In the genomic region with DNA sequence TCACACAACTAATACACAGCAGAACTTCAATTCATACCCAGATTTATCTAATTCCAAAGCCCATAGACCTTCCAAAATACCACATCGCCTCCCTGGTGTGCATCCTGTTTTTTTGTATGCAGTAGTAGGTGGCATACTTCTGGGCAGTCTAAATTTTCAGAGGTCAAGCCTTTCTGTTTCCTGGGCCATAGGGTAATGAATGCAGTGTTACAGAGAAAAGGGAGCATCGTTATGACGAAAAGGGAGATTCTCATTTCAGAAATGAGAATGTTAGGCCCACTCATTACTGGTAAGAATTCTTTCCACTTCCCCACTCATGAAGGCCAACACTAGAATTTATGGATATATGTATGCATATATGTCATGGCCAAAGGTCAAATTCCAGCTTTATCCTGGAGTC, we compare ENCODE assay signal across 32 cellular contexts.
"Had no signal": no experiment of that assay in that cellular context is flagged by ENCODE, and none has a peak within 500 bp of the region (broad histone marks: within the 10 kb centered on the region; RNA-seq: fewer than 3 reads in every experiment).

No MANE protein-coding gene starts in this region.

- DNase-seq: activated B cell treated with CpG ODN at 0.5 μM for 24 hours; activated CD4-positive, alpha-beta memory T cell treated with anti-CD3 and anti-CD28 coated beads, Interleukin-2, amount 10 ng/mL, durations not matched to agents 7 days and 5 days; activated CD4-positive, alpha-beta T cell treated with anti-CD3 and anti-CD28 coated beads for 4 hours; activated CD4-positive, CD25-positive, alpha-beta regulatory T cell treated with anti-CD3 and anti-CD28 coated beads, Interleukin-2, amount 50 U/mL, for 72 hours; activated CD8-positive, alpha-beta memory T cell treated with anti-CD3 and anti-CD28 coated beads for 24 hours; activated CD8-positive, alpha-beta memory T cell treated with anti-CD3 and anti-CD28 coated beads, Interleukin-2, amount 10 ng/mL, durations not matched to agents 7 days and 5 days; activated CD8-positive, alpha-beta memory T cell treated with anti-CD3 and anti-CD28 coated beads, Interleukin-2, amount 50 U/mL, for 48 hours; activated effector memory CD4-positive, alpha-beta T cell treated with Interleukin-2 at 50 U/mL for 16 hours; activated naive CD4-positive, alpha-beta T cell treated with anti-CD3 and anti-CD28 coated beads, Interleukin-2, amount 10 ng/mL, durations not matched to agents 7 days and 5 days; activated naive CD8-positive, alpha-beta T cell treated with anti-CD3 and anti-CD28 coated beads, Interleukin-2, amount 50 U/mL, for 24 hours; activated T-cell treated with anti-CD3 and anti-CD28 coated beads, Interleukin-2, amount 50 U/mL, for 48 hours; cortex of kidney; MM.1S; NCI-H1092; NCI-H1417; NCI-H146; NCI-H187; NCI-H2029 treated with DMSO at 0.1 percent for 48 hours; NCI-H2171 treated with DMSO at 0.1 percent for 48 hours; NCI-H446 treated with DMSO at 0.1 percent for 48 hours; NCI-H524 treated with DMSO at 0.1 percent for 48 hours; PC-3; Peyer's patch; RPMI8226; SHP77 treated with DMSO at 0.1 percent for 48 hours; T-helper 1 cell; T-helper 2 cell; T-helper 9 cell had no signal

- H3K4me1 ChIP-seq: Peyer's patch, SJSA1 had no signal

- H3K9me3 ChIP-seq: Peyer's patch, SJSA1 had no signal

- H3K36me3 ChIP-seq: cardiac muscle cell, Peyer's patch, SJSA1 had no signal

- H3K4me3 Mint-ChIP-seq: activated B cell treated with CpG ODN at 0.5 μM for 24 hours; activated CD4-positive, alpha-beta memory T cell treated with anti-CD3 and anti-CD28 coated beads, Interleukin-2, amount 10 ng/mL, durations not matched to agents 7 days and 5 days; activated CD8-positive, alpha-beta memory T cell treated with anti-CD3 and anti-CD28 coated beads, Interleukin-2, amount 10 ng/mL, durations not matched to agents 7 days and 5 days; activated naive CD4-positive, alpha-beta T cell treated with anti-CD3 and anti-CD28 coated beads, Interleukin-2, amount 10 ng/mL, durations not matched to agents 7 days and 5 days; activated naive CD8-positive, alpha-beta T cell; activated naive CD8-positive, alpha-beta T cell treated with anti-CD3 and anti-CD28 coated beads, Interleukin-2, amount 50 U/mL, for 24 hours; central memory CD8-positive, alpha-beta T cell had no signal

- H3K4me1 Mint-ChIP-seq: activated B cell treated with CpG ODN at 0.5 μM for 24 hours; activated CD4-positive, alpha-beta memory T cell treated with anti-CD3 and anti-CD28 coated beads, Interleukin-2, amount 10 ng/mL, durations not matched to agents 7 days and 5 days; activated CD8-positive, alpha-beta memory T cell treated with anti-CD3 and anti-CD28 coated beads, Interleukin-2, amount 10 ng/mL, durations not matched to agents 7 days and 5 days; activated naive CD4-positive, alpha-beta T cell treated with anti-CD3 and anti-CD28 coated beads, Interleukin-2, amount 10 ng/mL, durations not matched to agents 7 days and 5 days; activated naive CD8-positive, alpha-beta T cell treated with anti-CD3 and anti-CD28 coated beads, Interleukin-2, amount 50 U/mL, for 24 hours; central memory CD8-positive, alpha-beta T cell had no signal

- H3K27me3 Mint-ChIP-seq: activated B cell treated with CpG ODN at 0.5 μM for 24 hours; activated CD4-positive, alpha-beta memory T cell treated with anti-CD3 and anti-CD28 coated beads, Interleukin-2, amount 10 ng/mL, durations not matched to agents 7 days and 5 days; activated CD8-positive, alpha-beta memory T cell treated with anti-CD3 and anti-CD28 coated beads, Interleukin-2, amount 10 ng/mL, durations not matched to agents 7 days and 5 days; activated naive CD4-positive, alpha-beta T cell treated with anti-CD3 and anti-CD28 coated beads, Interleukin-2, amount 10 ng/mL, durations not matched to agents 7 days and 5 days had no signal

- H3K27me3 ChIP-seq: cardiac muscle cell, Peyer's patch, SJSA1 had no signal

- H3K27ac Mint-ChIP-seq: activated B cell treated with CpG ODN at 0.5 μM for 24 hours; activated CD4-positive, alpha-beta memory T cell treated with anti-CD3 and anti-CD28 coated beads, Interleukin-2, amount 10 ng/mL, durations not matched to agents 7 days and 5 days; activated CD8-positive, alpha-beta memory T cell treated with anti-CD3 and anti-CD28 coated beads, Interleukin-2, amount 10 ng/mL, durations not matched to agents 7 days and 5 days; activated naive CD4-positive, alpha-beta T cell treated with anti-CD3 and anti-CD28 coated beads, Interleukin-2, amount 10 ng/mL, durations not matched to agents 7 days and 5 days; activated naive CD8-positive, alpha-beta T cell; activated naive CD8-positive, alpha-beta T cell treated with anti-CD3 and anti-CD28 coated beads, Interleukin-2, amount 50 U/mL, for 24 hours had no signal

- H3K36me3 Mint-ChIP-seq: activated CD8-positive, alpha-beta memory T cell treated with anti-CD3 and anti-CD28 coated beads, Interleukin-2, amount 10 ng/mL, durations not matched to agents 7 days and 5 days; activated naive CD4-positive, alpha-beta T cell treated with anti-CD3 and anti-CD28 coated beads, Interleukin-2, amount 10 ng/mL, durations not matched to agents 7 days and 5 days; activated naive CD8-positive, alpha-beta T cell had no signal

- H3K9me3 Mint-ChIP-seq: activated CD4-positive, alpha-beta memory T cell treated with anti-CD3 and anti-CD28 coated beads, Interleukin-2, amount 10 ng/mL, durations not matched to agents 7 days and 5 days; activated naive CD4-positive, alpha-beta T cell treated with anti-CD3 and anti-CD28 coated beads, Interleukin-2, amount 10 ng/mL, durations not matched to agents 7 days and 5 days; central memory CD8-positive, alpha-beta T cell had no signal

- H3K27ac ChIP-seq: cardiac muscle cell, Peyer's patch, SJSA1 had no signal

- H3K4me3 ChIP-seq: cardiac muscle cell, Peyer's patch, SJSA1 had no signal
